Comparison of ENCODE assay signal across 11 cellular contexts in genomic region chr10:63003816-63004453, GRCh38.
DNase-seq lines count a peak whose midpoint lies in the region; ATAC-seq, FAIRE-seq and TF ChIP-seq lines count a peak whose summit lies in the region.
"Had no signal": no experiment of that assay in that cellular context is flagged by ENCODE, and none has a peak within 500 bp of the region (broad histone marks: within the 10 kb centered on the region; RNA-seq: fewer than 3 reads in every experiment).

No MANE protein-coding gene starts in this region.

- no peaks in the 10 kb centered on the region for H3K9me1 ChIP-seq in endothelial cell of umbilical vein (replicated peaks; ENCODE audit: control insufficient read depth, extremely low read depth, insufficient read depth, low read length)

- peak in 1 of 2 donors; percentile 16 for DNase-seq in cardiac muscle cell (ENCODE audit: low read depth in 1 of 2, low spot score in 1 of 2)
- no peak for DNase-seq in left ventricle myocardium superior
- peak; percentile 6 for DNase-seq in NCI-H460 (ENCODE audit: extremely low read depth, low read depth)
- no peak for DNase-seq in endothelial cell of umbilical vein (ENCODE audit: low read depth, low spot score)
- DNase-seq in upper lobe of right lung = no peak
- no peak for DNase-seq in NCI-H1105 (lab: John Stamatoyannopoulos, UW)
- no peak for DNase-seq in SW 1271 (lab: John Stamatoyannopoulos, UW)
- DNase-seq: CD4-positive, CD25-positive, alpha-beta regulatory T cell; head of caudate nucleus; stimulated activated CD4-positive, alpha-beta T cell treated with anti-CD3 and anti-CD28 coated beads, Interleukin-4, amount 100 ng/mL, for 4 hours had no signal

- no TSS peak for BruUV-seq in endothelial cell of umbilical vein (replicated peaks; lab: Mats Ljungman, UMichigan)

- H2AFZ ChIP-seq in endothelial cell of umbilical vein (ENCODE audit: low read depth, low read length) = no peak overlapping the region

- no peak overlapping the region for H3K4me3 ChIP-seq in cardiac muscle cell
- H3K4me3 ChIP-seq in endothelial cell of umbilical vein (replicated peaks in 1 of 3; ENCODE audit: insufficient read depth in 1 of 3, low read depth in 1 of 3, low read length in 3 of 3) = no peak overlapping the region
- H3K4me3 ChIP-seq in upper lobe of right lung = no peak overlapping the region

- TF ChIP-seq CTCF in cardiac muscle cell (IDR thresholded peaks at IDR 0.05; ENCODE audit: low read depth, low read length) = peak; percentile 22
- TF ChIP-seq CTCF in endothelial cell of umbilical vein (IDR thresholded peaks at IDR 0.05; ENCODE audit: extremely low read depth in 1 of 2, insufficient read depth in 1 of 2, low read depth in 1 of 2, low read length in 2 of 2) = peak in 1 of 2 donors; percentile 16
- TF ChIP-seq CTCF in upper lobe of right lung (IDR thresholded peaks at IDR 0.05) = peak; percentile 36

- no peaks in the 10 kb centered on the region for H3K79me2 ChIP-seq in endothelial cell of umbilical vein (ENCODE audit: control insufficient read depth, insufficient read depth, low read length)

- peak; percentile 24 for FAIRE-seq in endothelial cell of umbilical vein (lab: Jason Lieb, UNC)

- H3K27me3 ChIP-seq in cardiac muscle cell (peaks cover 9% of the 10 kb centered on the region), endothelial cell of umbilical vein (ENCODE audit: control insufficient read depth in 2 of 2, insufficient read depth in 2 of 2, low read length in 2 of 2) (no peaks in the 10 kb centered on the region), upper lobe of right lung (no peaks in the 10 kb centered on the region)

- dilution Hi-C loops in endothelial cell of umbilical vein (cut with MboI; ENCODE audit: extremely low pct_ligation_motif_present, low sequenced_read_pairs) = no loop called here

- no peak for TF ChIP-seq POLR2A in endothelial cell of umbilical vein (IDR thresholded peaks at IDR 0.05; ENCODE audit: low read depth, low read length)

- no peak overlapping the region for H3K4me2 ChIP-seq in endothelial cell of umbilical vein (ENCODE audit: insufficient read depth, low read length)

- H3K9me3 ChIP-seq in cardiac muscle cell (ENCODE audit: low read depth) (no peaks in the 10 kb centered on the region), endothelial cell of umbilical vein (replicated peaks; ENCODE audit: control insufficient read depth, insufficient read depth, low read length) (no peaks in the 10 kb centered on the region), upper lobe of right lung (no peaks in the 10 kb centered on the region)

- intact Hi-C loops in left ventricle myocardium superior (cut with micrococcal nuclease) = loop anchor here (10.0 kb wide), 1 partner anchor 151 kb away; no protein-coding TSS in a partner anchor
- intact Hi-C loops in endothelial cell of umbilical vein (cut with micrococcal nuclease) = loop anchor here (5.0 kb wide), 1 partner anchor 412 kb away; no protein-coding TSS in a partner anchor
- intact Hi-C loops in upper lobe of right lung (cut with DNase I) = no loop called here

- POLR2A ChIA-PET in endothelial cell of umbilical vein (lab: Charles Lee) = no interaction called here

- H3K27ac ChIP-seq in cardiac muscle cell = no peak overlapping the region
- H3K27ac ChIP-seq in endothelial cell of umbilical vein (ENCODE audit: insufficient read depth, low read depth, low read length) = no peak overlapping the region
- no peak overlapping the region for H3K27ac ChIP-seq in upper lobe of right lung

- no peak for ATAC-seq in left ventricle myocardium superior
- ATAC-seq in upper lobe of right lung = no peak
- no peak for ATAC-seq in HG03469 (IDR thresholded peaks at IDR 0.05; ENCODE audit: unreplicated experiment)

- H3K9ac ChIP-seq in endothelial cell of umbilical vein (replicated peaks; ENCODE audit: extremely low read depth, insufficient read depth, low read length) = no peak overlapping the region

- H4K20me1 ChIP-seq in endothelial cell of umbilical vein (replicated peaks; ENCODE audit: control insufficient read depth, extremely low read depth, insufficient read depth, low read length) = no peaks in the 10 kb centered on the region

- H3K4me1 ChIP-seq in cardiac muscle cell (ENCODE audit: low read depth) (no peaks in the 10 kb centered on the region), endothelial cell of umbilical vein (ENCODE audit: control insufficient read depth, extremely low read depth, insufficient read depth, low read length) (no peaks in the 10 kb centered on the region), upper lobe of right lung (no peaks in the 10 kb centered on the region)

- CTCF ChIA-PET in endothelial cell of umbilical vein (lab: Charles Lee) = no interaction called here

- H3K36me3 ChIP-seq in cardiac muscle cell (no peaks in the 10 kb centered on the region), endothelial cell of umbilical vein (ENCODE audit: control insufficient read depth in 2 of 2, extremely low read depth in 1 of 2, insufficient read depth in 2 of 2, low read length in 2 of 2) (no peaks in the 10 kb centered on the region), upper lobe of right lung (no peaks in the 10 kb centered on the region)

TF ChIP-seq in endothelial cell of umbilical vein, 7 proteins besides CTCF, POLR2A, EP300 and RAD21:
- TF ChIP-seq, protein P1, sequence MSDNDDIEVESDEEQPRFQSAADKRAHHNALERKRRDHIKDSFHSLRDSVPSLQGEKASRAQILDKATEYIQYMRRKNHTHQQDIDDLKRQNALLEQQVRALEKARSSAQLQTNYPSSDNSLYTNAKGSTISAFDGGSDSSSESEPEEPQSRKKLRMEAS (IDR thresholded peaks at IDR 0.05; ENCODE audit: insufficient read depth, insufficient read length) = no peak
- TF ChIP-seq EZH2 (IDR thresholded peaks at IDR 0.05; ENCODE audit: borderline replicate concordance, low read depth, low read length, severe bottlenecking) (no peak), GATA2 (IDR thresholded peaks at IDR 0.05; ENCODE audit: insufficient read depth, insufficient read length, low read depth, low read length) (no peak), FOS (IDR thresholded peaks at IDR 0.05; ENCODE audit: borderline replicate concordance, insufficient read depth, low read length) (no peak), MYC (IDR thresholded peaks at IDR 0.05; ENCODE audit: low read depth, low read length) (no peak), POLR2AphosphoS5 (IDR thresholded peaks at IDR 0.05; ENCODE audit: insufficient read depth, low read depth, low read length) (no peak), JUN (IDR thresholded peaks at IDR 0.05; ENCODE audit: borderline replicate concordance, insufficient read depth, insufficient read length, low read depth) (no peak)
